8 cellular contexts compared by ENCODE assay signal in genomic region chr10:79195091-79195923, GRCh38.
DNase-seq lines count a peak whose midpoint lies in the region; ATAC-seq, FAIRE-seq and TF ChIP-seq lines count a peak whose summit lies in the region.

No MANE protein-coding gene starts in this region.

- DNase-seq in DMS53 treated with DMSO at 0.1 percent for 48 hours (lab: John Stamatoyannopoulos, UW; ENCODE audit: unreplicated experiment) (peak; percentile 73), LNCaP clone FGC (ENCODE audit: low read depth) (peak; percentile 75), SK-N-MC (ENCODE audit: low read depth, low spot score) (peak; percentile 10), glomerular visceral epithelial cell (ENCODE audit: extremely low spot score) (peak; percentile 88), pancreas (peak; percentile 79 to 94 (median 90)), thyroid gland (peak; percentile 90 to 92)
- DNase-seq in activated naive CD4-positive, alpha-beta T cell treated with anti-CD3 and anti-CD28 coated beads for 36 hours: peak; percentile 84

- no peaks in the 10 kb centered on the region for H3K36me3 Mint-ChIP-seq in activated naive CD4-positive, alpha-beta T cell treated with anti-CD3 and anti-CD28 coated beads for 36 hours (ENCODE audit: low read depth)

- no peaks in the 10 kb centered on the region for H3K27me3 ChIP-seq in pancreas
- H3K27me3 ChIP-seq in thyroid gland: no peaks in the 10 kb centered on the region

- H3K27ac ChIP-seq in SK-N-MC (no peak overlapping the region), pancreas (peak overlapping the region in 3 of 4 donors; percentile 28 to 48 (median 35)), thyroid gland (peak overlapping the region; percentile 73 to 93 (median 90))

- no peaks in the 10 kb centered on the region for H3K27me3 Mint-ChIP-seq in activated naive CD4-positive, alpha-beta T cell treated with anti-CD3 and anti-CD28 coated beads for 36 hours (ENCODE audit: low read depth)

- no peaks in the 10 kb centered on the region for H3K9me3 ChIP-seq in SK-N-MC (ENCODE audit: low read depth, low read length)
- no peaks in the 10 kb centered on the region for H3K9me3 ChIP-seq in pancreas
- no peaks in the 10 kb centered on the region for H3K9me3 ChIP-seq in thyroid gland

- H3K4me1 ChIP-seq in pancreas (peaks cover 6 to 11% (median 7%) of the 10 kb centered on the region in 3 donors), thyroid gland (peaks cover 29 to 51% of the 10 kb centered on the region in 2 donors)

- H3K36me3 ChIP-seq in SK-N-MC (ENCODE audit: insufficient read depth, low read length) (no peaks in the 10 kb centered on the region), pancreas (no peaks in the 10 kb centered on the region), thyroid gland (no peaks in the 10 kb centered on the region)

- no peak overlapping the region for H3K4me3 Mint-ChIP-seq in activated naive CD4-positive, alpha-beta T cell treated with anti-CD3 and anti-CD28 coated beads for 36 hours

- H3K9me3 Mint-ChIP-seq in activated naive CD4-positive, alpha-beta T cell treated with anti-CD3 and anti-CD28 coated beads for 36 hours: no peaks in the 10 kb centered on the region

- no peak for FAIRE-seq in pancreas (lab: Jason Lieb, UNC)

- intact Hi-C loops in activated naive CD4-positive, alpha-beta T cell treated with anti-CD3 and anti-CD28 coated beads for 36 hours (cut with micrococcal nuclease): loop anchor here (1.0 to 10.0 kb wide), 10 partner anchors 72 to 1351 kb away; partner anchors contain the start of gene ZMIZ1
- intact Hi-C loops in pancreas (cut with DNase I) (loop anchor here in 2 of 3 donors (5.0 to 10.0 kb wide), 3 partner anchors 121 to 1148 kb away; no protein-coding TSS in a partner anchor), thyroid gland (cut with DNase I) (loop anchor here (5.0 to 10.0 kb wide), 4 partner anchors 123 to 1148 kb away; no protein-coding TSS in a partner anchor)

- H3K4me3 ChIP-seq in LNCaP clone FGC (ENCODE audit: low read depth, low read length): no peak overlapping the region
- no peak overlapping the region for H3K4me3 ChIP-seq in SK-N-MC
- H3K4me3 ChIP-seq in pancreas: no peak overlapping the region
- no peak overlapping the region for H3K4me3 ChIP-seq in thyroid gland (replicated peaks in 1 of 3)

- H3K9ac ChIP-seq in SK-N-MC (ENCODE audit: insufficient read length): no peak overlapping the region

- peak; percentile 94 for TF ChIP-seq CTCF in LNCaP clone FGC (IDR thresholded peaks at IDR 0.05; ENCODE audit: control insufficient read depth, extremely low read depth, insufficient read depth)
- TF ChIP-seq CTCF in pancreas (IDR thresholded peaks at IDR 0.05): peak; percentile 94 to 99 (median 96)
- peak; percentile 78 to 97 (median 93) for TF ChIP-seq CTCF in thyroid gland (IDR thresholded peaks at IDR 0.05)

- TF ChIP-seq POLR2A in thyroid gland (IDR thresholded peaks at IDR 0.05): peak in 1 of 2 donors; percentile 14

- CTCF ChIA-PET in activated naive CD4-positive, alpha-beta T cell treated with anti-CD3 and anti-CD28 coated beads for 36 hours (lab: Charles Lee): interaction anchor here (0.6 to 4.3 kb wide), 72 partner anchors 8 to 1149 kb away, joined by 3 to 41 read pairs (median 3); no protein-coding TSS in a partner anchor

- 12 to 13% methylated on average over 22 of the region's 22 CpGs for WGBS in pancreas, 2 donors
- WGBS in thyroid gland, 2 donors: 13 to 18% methylated on average over 9 to 15 of the region's 22 CpGs

- peak; percentile 86 for ATAC-seq in GM21723 (IDR thresholded peaks at IDR 0.05; ENCODE audit: unreplicated experiment)
- peak; percentile 91 to 95 (median 93) for ATAC-seq in pancreas

- no peak overlapping the region for H3K27ac Mint-ChIP-seq in activated naive CD4-positive, alpha-beta T cell treated with anti-CD3 and anti-CD28 coated beads for 36 hours

- peaks cover 5% of the 10 kb centered on the region for H3K4me1 Mint-ChIP-seq in activated naive CD4-positive, alpha-beta T cell treated with anti-CD3 and anti-CD28 coated beads for 36 hours (ENCODE audit: low read depth)

Comparison
In these comparisons a context has a peak if more than half of its experiments do, and no peak if none do; other contexts are left out.
1. DNase-seq: peak in every context shown above with its lines; median percentile 91 in thyroid gland; 90 in pancreas; 88 in glomerular visceral epithelial cell; 84 in activated naive CD4-positive, alpha-beta T cell treated with anti-CD3 and anti-CD28 coated beads for 36 hours; 75 in LNCaP clone FGC; 73 in DMS53 treated with DMSO at 0.1 percent for 48 hours; 10 in SK-N-MC.